Comparison of ENCODE assay signal across 24 cellular contexts in the genomic region with DNA sequence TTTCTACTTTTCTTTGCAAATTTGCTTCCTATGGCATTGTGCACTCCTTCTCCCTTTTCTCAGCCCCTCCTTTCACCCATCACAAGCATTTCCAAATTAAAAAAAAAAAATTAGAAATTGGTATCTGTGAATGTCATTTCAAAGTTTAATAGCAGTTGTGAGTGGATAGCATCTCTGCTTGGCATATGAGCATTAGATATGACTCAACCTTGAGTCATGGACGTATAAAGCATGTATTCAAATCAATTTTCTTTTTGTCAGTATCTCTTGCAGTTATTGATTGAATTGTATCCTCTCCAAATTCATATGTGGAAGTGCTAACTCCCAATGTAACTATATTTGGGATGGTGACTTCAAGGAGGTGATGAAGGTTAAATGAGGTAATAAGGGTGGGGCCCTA.
DNase-seq lines count a peak whose midpoint lies in the region; ATAC-seq, FAIRE-seq and TF ChIP-seq lines count a peak whose summit lies in the region.
"Had no signal": no experiment of that assay in that cellular context is flagged by ENCODE, and none has a peak within 500 bp of the region (broad histone marks: within the 10 kb centered on the region; RNA-seq: fewer than 3 reads in every experiment).

No MANE protein-coding gene starts in this region.

- no peaks in the 10 kb centered on the region for H3K27me3 ChIP-seq in IMR-90 (ENCODE audit: control insufficient read depth, insufficient read depth, low read length)
- H3K27me3 ChIP-seq in SK-N-SH (ENCODE audit: insufficient read depth), result no peaks in the 10 kb centered on the region
- H3K27me3 ChIP-seq in osteoblast (ENCODE audit: insufficient read depth, low read length), result no peaks in the 10 kb centered on the region

- H3K9me2 ChIP-seq in SK-N-SH, result no peaks in the 10 kb centered on the region

- H3K79me2 ChIP-seq in SK-N-SH (ENCODE audit: insufficient read depth) (no peaks in the 10 kb centered on the region), osteoblast (ENCODE audit: insufficient read depth, low read length) (no peaks in the 10 kb centered on the region)

- no peak overlapping the region for H3K27ac ChIP-seq in IMR-90 (ENCODE audit: insufficient read depth, low read length)
- H3K27ac ChIP-seq in SK-N-SH (ENCODE audit: low read depth in 2 of 2, low read length in 1 of 2), result no peak overlapping the region
- H3K27ac ChIP-seq in osteoblast (ENCODE audit: low read depth, low read length), result no peak overlapping the region
- H3K27ac ChIP-seq: A549 had no signal

- no peak overlapping the region for H4K5ac ChIP-seq in IMR-90 (ENCODE audit: low read depth, low read length)

- WGBS in IMR-90 (ENCODE audit: extremely low coverage in 2 of 2, insufficient read length in 1 of 2), 2 experiments, result no CpG with 5 or more reads among the region's 1 CpG
- 5% methylated on average over 1 of the region's 1 CpG for WGBS in SK-N-SH (ENCODE audit: low lambda C conversion rate)

- H2BK15ac ChIP-seq in IMR-90 (ENCODE audit: low read depth, low read length), result no peak overlapping the region

- FAIRE-seq in urothelium cell line (lab: Jason Lieb, UNC), result no peak
- FAIRE-seq: A549, GM12891, RCC 7860 had no signal

- H3K14ac ChIP-seq in IMR-90 (replicated peaks; ENCODE audit: low read depth, low read length), result no peak overlapping the region

- H3K23ac ChIP-seq in IMR-90 (ENCODE audit: low read depth, low read length), result no peak overlapping the region

- H3K9me3 ChIP-seq in IMR-90 (ENCODE audit: control insufficient read depth, insufficient read depth, low read length) (no peaks in the 10 kb centered on the region), SK-N-SH (no peaks in the 10 kb centered on the region), osteoblast (ENCODE audit: low read depth, low read length) (no peaks in the 10 kb centered on the region)
- H3K9me3 ChIP-seq: A549 had no signal

- H3K4me1 Mint-ChIP-seq in activated T-cell treated with anti-CD3 and anti-CD28 coated beads, Interleukin-2, amount 50 U/mL, for 24 hours (ENCODE audit: low read depth), result no peaks in the 10 kb centered on the region
- H3K4me1 Mint-ChIP-seq: CD4-positive, alpha-beta memory T cell had no signal

- no peak for TF ChIP-seq EP300 in SK-N-SH (IDR thresholded peaks at IDR 0.05; ENCODE audit: borderline replicate concordance in 1 of 2, low read depth in 1 of 2, low read length in 1 of 2)

- H4K91ac ChIP-seq in IMR-90 (ENCODE audit: insufficient read depth, low read depth, low read length), result no peak overlapping the region

- intact Hi-C loops in IMR-90 (cut with micrococcal nuclease), result no loop called here

- TF ChIP-seq POLR2A in IMR-90 (IDR thresholded peaks at IDR 0.05; ENCODE audit: low read depth, low read length), result no peak

- H3K4ac ChIP-seq in IMR-90 (ENCODE audit: low read depth, low read length), result no peak overlapping the region

- H3F3A ChIP-seq in SK-N-SH (replicated peaks; ENCODE audit: insufficient read depth), result no peaks in the 10 kb centered on the region

- dilution Hi-C loops in IMR-90 (cut with HindIII; ENCODE audit: low sequenced_read_pairs, unreplicated experiment), result no loop called here

- H3K27me3 Mint-ChIP-seq in activated T-cell treated with anti-CD3 and anti-CD28 coated beads, Interleukin-2, amount 50 U/mL, for 24 hours, result peaks cover 17% of the 10 kb centered on the region

- no peak overlapping the region for H2BK20ac ChIP-seq in IMR-90 (ENCODE audit: low read depth, low read length)

- in situ Hi-C loops in IMR-90 (cut with MboI; ENCODE audit: low sequenced_read_pairs), result no loop called here

- POLR2A ChIA-PET in IMR-90 (lab: Charles Lee; ENCODE audit: unreplicated experiment), result no interaction called here
- POLR2A ChIA-PET in SK-N-SH (lab: Yijun Ruan, JAX), result no interaction called here

- no peak overlapping the region for H2AK5ac ChIP-seq in IMR-90 (ENCODE audit: low read depth, low read length)

- CTCF ChIA-PET in IMR-90 (lab: Yijun Ruan, JAX) (no interaction called here), SK-N-SH (lab: Yijun Ruan, JAX) (no interaction called here)

- H3K18ac ChIP-seq in IMR-90 (ENCODE audit: low read depth, low read length), result no peak overlapping the region

- H3K36me3 Mint-ChIP-seq in activated T-cell treated with anti-CD3 and anti-CD28 coated beads, Interleukin-2, amount 50 U/mL, for 24 hours (ENCODE audit: low read depth), result no peaks in the 10 kb centered on the region
- H3K36me3 Mint-ChIP-seq: CD4-positive, alpha-beta memory T cell had no signal

- no peak for ATAC-seq in IMR-90 (ENCODE audit: low read depth)
- no peak for ATAC-seq in HG03571 (IDR thresholded peaks at IDR 0.05; ENCODE audit: unreplicated experiment)
- ATAC-seq: A549, GM23338 had no signal

- no peak overlapping the region for H3K27ac Mint-ChIP-seq in activated T-cell treated with anti-CD3 and anti-CD28 coated beads, Interleukin-2, amount 50 U/mL, for 24 hours
- H3K27ac Mint-ChIP-seq: CD4-positive, alpha-beta memory T cell; GM23338; IgD-negative memory B cell had no signal

- no peaks in the 10 kb centered on the region for H3K79me1 ChIP-seq in IMR-90 (ENCODE audit: low read depth in 1 of 2, low read length in 2 of 2)

- no peaks in the 10 kb centered on the region for H3K9me1 ChIP-seq in IMR-90 (ENCODE audit: insufficient read depth, low read length)

- H3K9me3 Mint-ChIP-seq in activated T-cell treated with anti-CD3 and anti-CD28 coated beads, Interleukin-2, amount 50 U/mL, for 24 hours, result no peaks in the 10 kb centered on the region
- H3K9me3 Mint-ChIP-seq: CD4-positive, alpha-beta memory T cell; GM23338 had no signal

- H3K36me3 ChIP-seq in IMR-90 (ENCODE audit: control insufficient read depth, insufficient read depth, low read length), result no peaks in the 10 kb centered on the region
- H3K36me3 ChIP-seq in SK-N-SH (replicated peaks in 1 of 2; ENCODE audit: control insufficient read depth in 1 of 2, insufficient read depth in 2 of 2, low read length in 1 of 2), result no peaks in the 10 kb centered on the region
- no peaks in the 10 kb centered on the region for H3K36me3 ChIP-seq in osteoblast (ENCODE audit: insufficient read depth, low read length)

- DNase-seq in ELR (ENCODE audit: low read depth) (peak; percentile 35), IMR-90 (peak; percentile 11), SK-N-SH (no peak), foreskin fibroblast (peak; percentile 0 to 13), urothelium cell line (ENCODE audit: low spot score) (no peak), osteoblast (ENCODE audit: insufficient read length, low spot score, missing footprints) (no peak)
- no peak for DNase-seq in activated T-cell treated with anti-CD3 and anti-CD28 coated beads, Interleukin-2, amount 50 U/mL, for 24 hours
- DNase-seq: Calu3; CD4-positive, alpha-beta memory T cell; DMS53; EL; HCEC 1CT; NCI-H1105; NCI-H2081 treated with DMSO at 0.1 percent for 48 hours; NCI-H446 treated with DMSO at 0.1 percent for 48 hours; NCI-H748 treated with DMSO at 0.1 percent for 48 hours; NK-92 treated with Interleukin-12 subunit alpha and Interleukin-12 subunit beta, amount 100 ng/mL, for 24 hours; SHP77 treated with DMSO at 0.1 percent for 48 hours had no signal

- H3K4me3 Mint-ChIP-seq in activated T-cell treated with anti-CD3 and anti-CD28 coated beads, Interleukin-2, amount 50 U/mL, for 24 hours, result no peak overlapping the region
- H3K4me3 Mint-ChIP-seq: CD4-positive, alpha-beta memory T cell; GM23338; IgD-negative memory B cell had no signal

- TF ChIP-seq RAD21 in IMR-90 (IDR thresholded peaks at IDR 0.05; ENCODE audit: low read length), result no peak
- no peak for TF ChIP-seq RAD21 in SK-N-SH (IDR thresholded peaks at IDR 0.05; ENCODE audit: low read length)

- H4K8ac ChIP-seq in IMR-90 (ENCODE audit: low read depth in 2 of 2, low read length in 2 of 2), result no peak overlapping the region

- H2AFZ ChIP-seq in IMR-90 (replicated peaks; ENCODE audit: low read length, poor library complexity) (no peak overlapping the region), SK-N-SH (ENCODE audit: low read depth) (no peak overlapping the region), osteoblast (ENCODE audit: low read length) (no peak overlapping the region)
- H2AFZ ChIP-seq: GM23338 had no signal

- H2BK5ac ChIP-seq in IMR-90 (ENCODE audit: low read depth, low read length, poor library complexity, severe bottlenecking), result no peak overlapping the region

- no peak overlapping the region for H3K56ac ChIP-seq in IMR-90 (ENCODE audit: extremely low read depth, insufficient read depth, low read length)

- H3K4me3 ChIP-seq in IMR-90 (ENCODE audit: insufficient read depth, low read depth, low read length) (no peak overlapping the region), SK-N-SH (ENCODE audit: low read depth in 2 of 2, low read length in 1 of 2) (no peak overlapping the region), foreskin fibroblast (ENCODE audit: low read depth in 1 of 2, low read length in 2 of 2) (no peak overlapping the region), osteoblast (ENCODE audit: insufficient read depth, low read length) (no peak overlapping the region)
- H3K4me3 ChIP-seq: A549, GM23338 had no signal

- no TSS peak for BruUV-seq in IMR-90 (replicated peaks; lab: Mats Ljungman, UMichigan)

- H2BK120ac ChIP-seq in IMR-90 (ENCODE audit: low read depth, low read length), result no peak overlapping the region

- H2AK9ac ChIP-seq in IMR-90 (replicated peaks; ENCODE audit: low read depth, low read length, poor library complexity), result no peak overlapping the region

- H4K20me1 ChIP-seq in IMR-90 (ENCODE audit: insufficient read depth, low read length) (no peaks in the 10 kb centered on the region), SK-N-SH (ENCODE audit: insufficient read depth) (no peaks in the 10 kb centered on the region), osteoblast (ENCODE audit: insufficient read depth, low read length) (no peaks in the 10 kb centered on the region)

- TF ChIP-seq CTCF in IMR-90 (conservative IDR thresholded peaks at IDR 0.05; ENCODE audit: low read depth, low read length) (no peak), SK-N-SH (IDR thresholded peaks at IDR 0.05) (no peak), foreskin fibroblast (IDR thresholded peaks at IDR 0.05; ENCODE audit: low read depth, low read length) (no peak), osteoblast (IDR thresholded peaks at IDR 0.05; ENCODE audit: extremely low read depth, low read depth, low read length) (no peak)

- H3K9ac ChIP-seq in IMR-90 (ENCODE audit: low read depth, low read length), result no peak overlapping the region
- no peak overlapping the region for H3K9ac ChIP-seq in SK-N-SH

- no peaks in the 10 kb centered on the region for H3K4me1 ChIP-seq in IMR-90 (ENCODE audit: control insufficient read depth, insufficient read depth, low read length)
- no peaks in the 10 kb centered on the region for H3K4me1 ChIP-seq in SK-N-SH (ENCODE audit: control insufficient read depth in 1 of 2, insufficient read depth in 2 of 2, low read depth in 1 of 2, low read length in 1 of 2)
- no peaks in the 10 kb centered on the region for H3K4me1 ChIP-seq in osteoblast (ENCODE audit: insufficient read depth, low read length)
- H3K4me1 ChIP-seq: A549 had no signal

- no peak overlapping the region for H3K4me2 ChIP-seq in IMR-90 (ENCODE audit: low read depth, low read length)
- no peak overlapping the region for H3K4me2 ChIP-seq in SK-N-SH
- H3K4me2 ChIP-seq in osteoblast (ENCODE audit: insufficient read depth, low read length), result no peak overlapping the region
- H3K4me2 ChIP-seq: A549, GM23338 had no signal

TF ChIP-seq in IMR-90, 13 proteins besides CTCF, POLR2A, EP300 and RAD21 (continues in another document):
- TF ChIP-seq RFX5 (IDR thresholded peaks at IDR 0.05; ENCODE audit: low read depth, low read length), result no peak

TF ChIP-seq in SK-N-SH, 30 proteins besides CTCF, POLR2A, EP300 and RAD21 (continues in another document):
- no peak for TF ChIP-seq RFX5 (IDR thresholded peaks at IDR 0.05; ENCODE audit: low read length)

Comparison
In these comparisons a context has a peak if more than half of its experiments do, and no peak if none do; other contexts are left out.
1. DNase-seq: peak in ELR (single experiment), IMR-90 (single experiment) and foreskin fibroblast (2 of 2); none in SK-N-SH (single experiment), urothelium cell line (single experiment), activated T-cell treated with anti-CD3 and anti-CD28 coated beads, Interleukin-2, amount 50 U/mL, for 24 hours (single experiment) and osteoblast (single experiment).